Comparison of ENCODE assay signal across 9 cellular contexts in genomic region chr22:38513063-38513462, GRCh38.
A peak's percentile ranks its signal among the peaks of the same experiment; 100 is the strongest.
DNase-seq lines count a peak whose midpoint lies in the region; ATAC-seq and TF ChIP-seq lines count a peak whose summit lies in the region.
"Had no signal": no experiment of that assay in that cellular context is flagged by ENCODE, and none has a peak within 500 bp of the region (broad histone marks: within the 10 kb centered on the region; RNA-seq: fewer than 3 reads in every experiment).

No MANE protein-coding gene starts in this region.

- DNase-seq in DMS53 (lab: John Stamatoyannopoulos, UW) (peak; percentile 39), DMS53 treated with DMSO at 0.1 percent for 48 hours (lab: John Stamatoyannopoulos, UW; ENCODE audit: unreplicated experiment) (no peak), LNCaP clone FGC (ENCODE audit: low read depth) (no peak), coronary artery (ENCODE audit: low spot score) (no peak), DMS79 (lab: John Stamatoyannopoulos, UW) (no peak)
- DNase-seq in activated gamma-delta T cell treated with anti-CD3 and anti-CD28 coated beads, Interleukin-2, amount 50 U/mL, for 16 hours (ENCODE audit: low read depth), result peak; percentile 24
- DNase-seq: ACHN had no signal

- no peak overlapping the region for H3K9ac ChIP-seq in parathyroid adenoma

- H3K4me3 ChIP-seq in LNCaP clone FGC (ENCODE audit: low read depth, low read length), result no peak overlapping the region
- H3K4me3 ChIP-seq in parathyroid adenoma (ENCODE audit: low read depth, low read length), result no peak overlapping the region
- H3K4me3 ChIP-seq in coronary artery, result no peak overlapping the region

- ATAC-seq in HG03520 (IDR thresholded peaks at IDR 0.05; ENCODE audit: unreplicated experiment), result no peak

- no peaks in the 10 kb centered on the region for H3K79me2 ChIP-seq in parathyroid adenoma

- no peaks in the 10 kb centered on the region for H3K36me3 ChIP-seq in parathyroid adenoma (ENCODE audit: control insufficient read depth, insufficient read depth, low read length)

- no peaks in the 10 kb centered on the region for H3K9me3 ChIP-seq in parathyroid adenoma (ENCODE audit: control insufficient read depth, low read length)

- peak; percentile 19; the same call in 1 of the 2 replicates for TF ChIP-seq CTCF in LNCaP clone FGC (IDR thresholded peaks at IDR 0.05; ENCODE audit: control insufficient read depth, extremely low read depth, insufficient read depth)
- peak; percentile 21 for TF ChIP-seq CTCF in parathyroid adenoma (IDR thresholded peaks at IDR 0.05)
- TF ChIP-seq CTCF in coronary artery (IDR thresholded peaks at IDR 0.05), result no peak

- no peaks in the 10 kb centered on the region for H3K4me1 ChIP-seq in parathyroid adenoma

- no peak overlapping the region for H3K4me2 ChIP-seq in parathyroid adenoma (ENCODE audit: low read length)

- no peak overlapping the region for H2AFZ ChIP-seq in parathyroid adenoma

- no peaks in the 10 kb centered on the region for H3K27me3 ChIP-seq in parathyroid adenoma (ENCODE audit: control insufficient read depth, insufficient read depth, low read length)

- H3K27ac ChIP-seq in parathyroid adenoma, result no peak overlapping the region
- H3K27ac ChIP-seq in coronary artery, result no peak overlapping the region

Comparison
In these comparisons a context has a peak if more than half of its experiments do, and no peak if none do; other contexts are left out.
1. DNase-seq: peak in DMS53 (single experiment) and activated gamma-delta T cell treated with anti-CD3 and anti-CD28 coated beads, Interleukin-2, amount 50 U/mL, for 16 hours (single experiment); none in DMS53 treated with DMSO at 0.1 percent for 48 hours (single experiment), LNCaP clone FGC (single experiment), coronary artery (single experiment) and DMS79 (single experiment).